Comparison of ENCODE assay signal across 8 cellular contexts in genomic region chr20:63740070-63740500, GRCh38. TPM values are rescaled to one million over a fixed set of nuclear protein-coding genes. Genes with fewer than 3 reads are reported as not detected.
DNase-seq lines count a peak whose midpoint lies in the region; ATAC-seq lines count a peak whose summit lies in the region.

No MANE protein-coding gene starts in this region.

- H3K27me3 ChIP-seq in BLaER1 (no peaks in the 10 kb centered on the region), NT2/D1 (ENCODE audit: insufficient read depth, insufficient read length) (no peaks in the 10 kb centered on the region)

- DNase-seq in NT2/D1 (ENCODE audit: low read depth, low spot score), result no peak
- DNase-seq in amniotic epithelial cell (ENCODE audit: low read depth), result peak; percentile 20
- DNase-seq in left ventricle myocardium superior, result peak; percentile 78
- DNase-seq in sciatic nerve (ENCODE audit: low spot score), result peak; percentile 84
- DNase-seq in NCI-H1105 (lab: John Stamatoyannopoulos, UW), result no peak
- no peak for DNase-seq in NCI-H524 treated with DMSO at 0.1 percent for 48 hours (lab: John Stamatoyannopoulos, UW)

- H3K4me2 ChIP-seq in BLaER1, result peak overlapping the region; percentile 91

- intact Hi-C loops in left ventricle myocardium superior (cut with micrococcal nuclease) (no loop called here), sciatic nerve (cut with DNase I) (loop anchor here (10.0 kb wide), 1 partner anchor 75 kb away; no protein-coding TSS in a partner anchor)

- peak overlapping the region; percentile 81 for H3K27ac ChIP-seq in BLaER1

- peaks cover 61% of the 10 kb centered on the region for H3K4me1 ChIP-seq in BLaER1
- H3K4me1 ChIP-seq in NT2/D1 (ENCODE audit: insufficient read depth, insufficient read length), result peaks cover 31% of the 10 kb centered on the region

- peak overlapping the region; percentile 77 for H3K4me3 ChIP-seq in BLaER1
- peak overlapping the region; percentile 75 for H3K4me3 ChIP-seq in NT2/D1 (ENCODE audit: insufficient read length, low read depth)

- H3K9me3 ChIP-seq in BLaER1 (no peaks in the 10 kb centered on the region), NT2/D1 (ENCODE audit: insufficient read depth, low read length) (no peaks in the 10 kb centered on the region)

- H3K36me3 ChIP-seq in BLaER1, result peaks cover 30% of the 10 kb centered on the region
- peaks cover 68% of the 10 kb centered on the region for H3K36me3 ChIP-seq in NT2/D1 (ENCODE audit: insufficient read depth, insufficient read length, low read length)

- H4K20me1 ChIP-seq in BLaER1, result peaks cover 34% of the 10 kb centered on the region

- ATAC-seq in GM21381 (IDR thresholded peaks at IDR 0.05; ENCODE audit: unreplicated experiment), result peak; percentile 6
- peak; percentile 11 for ATAC-seq in left ventricle myocardium superior
- ATAC-seq in sciatic nerve, result no peak

- peak overlapping the region; percentile 80 for H3K9ac ChIP-seq in BLaER1
- H3K9ac ChIP-seq in NT2/D1 (ENCODE audit: insufficient read length, low read depth), result peak overlapping the region; percentile 97

RNA-seq across cellular contexts. Expression of gene SLC2A4RG, which starts 0.5 kb away (rescaled TPM):
- total RNA-seq in left ventricle myocardium superior, result 104 TPM
- total RNA-seq in sciatic nerve, result 73.0 TPM

RNA-seq across cellular contexts. Expression of gene LIME1, which starts 3.6 kb away (rescaled TPM):
- 2.7 TPM for total RNA-seq in left ventricle myocardium superior
- 8.1 TPM for total RNA-seq in sciatic nerve

RNA-seq across cellular contexts. Expression of gene ZGPAT, which starts 32.2 kb away (rescaled TPM):
- total RNA-seq in left ventricle myocardium superior, result 16.2 TPM
- 23.8 TPM for total RNA-seq in sciatic nerve

RNA-seq across cellular contexts. Expression of gene ARFRP1, which starts 32.3 kb away (rescaled TPM):
- 46.5 TPM for total RNA-seq in left ventricle myocardium superior
- 49.1 TPM for total RNA-seq in sciatic nerve

RNA-seq across cellular contexts. Expression of gene TNFRSF6B, which starts 43.6 kb away (rescaled TPM):
- total RNA-seq in left ventricle myocardium superior (0.64 TPM), sciatic nerve (6.1 TPM)

Comparison
In these comparisons a context has a peak if more than half of its experiments do, and no peak if none do; other contexts are left out.
1. DNase-seq: peak in amniotic epithelial cell (single experiment), left ventricle myocardium superior (single experiment) and sciatic nerve (single experiment); none in NT2/D1 (single experiment), NCI-H1105 (single experiment) and NCI-H524 treated with DMSO at 0.1 percent for 48 hours (single experiment).